8 cellular contexts compared by ENCODE assay signal in genomic region chr14:89417469-89418225, GRCh38. TPM values are rescaled to one million over a fixed set of nuclear protein-coding genes. Genes with fewer than 3 reads are reported as not detected.
DNase-seq lines count a peak whose midpoint lies in the region; ATAC-seq lines count a peak whose summit lies in the region.

No MANE protein-coding gene starts in this region.

- H3K36me3 ChIP-seq in duodenal mucosa (ENCODE audit: control insufficient read depth in 1 of 2, insufficient read depth in 2 of 2, low read length in 2 of 2) = no peaks in the 10 kb centered on the region

- no peaks in the 10 kb centered on the region for H3K9me3 ChIP-seq in duodenal mucosa (ENCODE audit: control insufficient read depth in 1 of 2, low read length in 2 of 2)

- no peaks in the 10 kb centered on the region for H3K27me3 ChIP-seq in duodenal mucosa (ENCODE audit: control insufficient read depth in 1 of 2, insufficient read depth in 2 of 2, low read length in 2 of 2)

- H3K9ac ChIP-seq in duodenal mucosa (ENCODE audit: low read depth in 1 of 2, low read length in 2 of 2) = peak overlapping the region; percentile 80 to 92

- CTCF ChIA-PET in activated CD4-positive, alpha-beta T cell treated with anti-CD3 and anti-CD28 coated beads, Interleukin-2, amount 10 ng/mL, durations not matched to agents 7 days and 5 days (lab: Charles Lee) = interaction anchor here (0.5 to 1.2 kb wide), 2 partner anchors 86 to 165 kb away, joined by 3 read pairs; no protein-coding TSS in a partner anchor

- peak overlapping the region; percentile 85 for H3K27ac ChIP-seq in duodenal mucosa (ENCODE audit: low read depth, low read length)

- DNase-seq in AML-193 (lab: John Stamatoyannopoulos, UW) (peak; percentile 79 to 83), NCI-H524 (lab: John Stamatoyannopoulos, UW) (peak; percentile 83 to 92), memory B cell (ENCODE audit: low spot score in 2 of 2) (peak; percentile 69 to 73)
- DNase-seq in activated CD4-positive, alpha-beta T cell treated with anti-CD3 and anti-CD28 coated beads, Interleukin-2, amount 10 ng/mL, durations not matched to agents 7 days and 5 days = peak; percentile 71
- peak; percentile 34 to 43 for DNase-seq in stimulated activated CD8-positive, alpha-beta memory T cell treated with anti-CD3 and anti-CD28 coated beads, Interleukin-15, amount 100 ng/mL, for 4 hours (ENCODE audit: low read depth in 2 of 2)

- H3K4me1 Mint-ChIP-seq in activated CD4-positive, alpha-beta T cell treated with anti-CD3 and anti-CD28 coated beads, Interleukin-2, amount 10 ng/mL, durations not matched to agents 7 days and 5 days = peaks cover 56% of the 10 kb centered on the region
- H3K4me1 Mint-ChIP-seq in memory B cell = peaks cover 19% of the 10 kb centered on the region

- no peaks in the 10 kb centered on the region for H3K9me3 Mint-ChIP-seq in activated CD4-positive, alpha-beta T cell treated with anti-CD3 and anti-CD28 coated beads, Interleukin-2, amount 10 ng/mL, durations not matched to agents 7 days and 5 days
- H3K9me3 Mint-ChIP-seq in memory B cell = no peaks in the 10 kb centered on the region

- peaks cover 11% of the 10 kb centered on the region for H3K36me3 Mint-ChIP-seq in activated CD4-positive, alpha-beta T cell treated with anti-CD3 and anti-CD28 coated beads, Interleukin-2, amount 10 ng/mL, durations not matched to agents 7 days and 5 days (ENCODE audit: low read depth)
- H3K36me3 Mint-ChIP-seq in memory B cell = peaks cover 7% of the 10 kb centered on the region

- POLR2A ChIA-PET in activated CD4-positive, alpha-beta T cell treated with anti-CD3 and anti-CD28 coated beads, Interleukin-2, amount 10 ng/mL, durations not matched to agents 7 days and 5 days (lab: Charles Lee) = no interaction called here

- H3K4me3 ChIP-seq in duodenal mucosa (ENCODE audit: low read depth in 1 of 2, low read length in 2 of 2) = peak overlapping the region; percentile 70 to 90

- H3K27me3 Mint-ChIP-seq in activated CD4-positive, alpha-beta T cell treated with anti-CD3 and anti-CD28 coated beads, Interleukin-2, amount 10 ng/mL, durations not matched to agents 7 days and 5 days = no peaks in the 10 kb centered on the region
- no peaks in the 10 kb centered on the region for H3K27me3 Mint-ChIP-seq in memory B cell

- H3K27ac Mint-ChIP-seq in activated CD4-positive, alpha-beta T cell treated with anti-CD3 and anti-CD28 coated beads, Interleukin-2, amount 10 ng/mL, durations not matched to agents 7 days and 5 days = peak overlapping the region; percentile 94
- peak overlapping the region; percentile 91 for H3K27ac Mint-ChIP-seq in memory B cell

- peaks cover 41 to 43% of the 10 kb centered on the region in 2 donors for H3K4me1 ChIP-seq in duodenal mucosa (ENCODE audit: control insufficient read depth in 1 of 2, insufficient read depth in 2 of 2, low read length in 2 of 2)

- ATAC-seq in GM18870 (IDR thresholded peaks at IDR 0.05; ENCODE audit: unreplicated experiment) (peak; percentile 65), HG03103 (IDR thresholded peaks at IDR 0.05; ENCODE audit: low read depth, unreplicated experiment) (peak; percentile 46), memory B cell (ENCODE audit: low read depth) (peak; percentile 57)

- H3K4me3 Mint-ChIP-seq in activated CD4-positive, alpha-beta T cell treated with anti-CD3 and anti-CD28 coated beads, Interleukin-2, amount 10 ng/mL, durations not matched to agents 7 days and 5 days = peak overlapping the region; percentile 82
- peak overlapping the region; percentile 89 for H3K4me3 Mint-ChIP-seq in memory B cell

RNA-seq across cellular contexts. Expression of gene FOXN3, which starts 0.6 kb away (rescaled TPM):
- total RNA-seq in activated CD4-positive, alpha-beta T cell treated with anti-CD3 and anti-CD28 coated beads, Interleukin-2, amount 10 ng/mL, durations not matched to agents 7 days and 5 days = 10 to 100 TPM; 92.2 to 94.4 TPM

Comparison
In these comparisons a context has a peak if more than half of its experiments do, and no peak if none do; other contexts are left out.
1. Peak in every context shown above with its lines: DNase-seq, ATAC-seq, H3K4me3 ChIP-seq and H3K27ac ChIP-seq.